8 cellular contexts compared by ENCODE assay signal in genomic region chr6:133951881-133952814, GRCh38. TPM values are rescaled to one million over a fixed set of nuclear protein-coding genes. Genes with fewer than 3 reads are reported as not detected.
A peak's percentile ranks its signal among the peaks of the same experiment; 100 is the strongest.
DNase-seq lines count a peak whose midpoint lies in the region; ATAC-seq and TF ChIP-seq lines count a peak whose summit lies in the region.

No MANE protein-coding gene starts in this region.

- H3K4me1 ChIP-seq in GM23248 (ENCODE audit: insufficient read depth) (peaks cover 23% of the 10 kb centered on the region), Karpas-422 (ENCODE audit: low read length) (peaks cover 39% of the 10 kb centered on the region), heart right ventricle (peaks cover 0 to 37% (median 30%) of the 10 kb centered on the region in 9 donors)

- H3K9me3 ChIP-seq in GM23248 (ENCODE audit: low read depth) (no peaks in the 10 kb centered on the region), Karpas-422 (ENCODE audit: low read length) (no peaks in the 10 kb centered on the region), SU-DHL-6 (ENCODE audit: insufficient read depth, low read length) (no peaks in the 10 kb centered on the region), heart right ventricle (no peaks in the 10 kb centered on the region)

- peak overlapping the region; percentile 94 for H2AFZ ChIP-seq in GM23248
- peak overlapping the region; percentile 98 for H2AFZ ChIP-seq in Karpas-422 (ENCODE audit: low read length)
- peak overlapping the region; percentile 89 for H2AFZ ChIP-seq in SU-DHL-6 (ENCODE audit: low read depth, low read length, severe bottlenecking)

- peaks cover 15% of the 10 kb centered on the region for H3F3A ChIP-seq in GM23248 (ENCODE audit: insufficient read depth)
- H3F3A ChIP-seq in SU-DHL-6 (ENCODE audit: insufficient read depth) = peaks cover 8% of the 10 kb centered on the region; the same call in 1 of the 2 replicates

- peak; percentile 13 for TF ChIP-seq CTCF in SU-DHL-6 (IDR thresholded peaks at IDR 0.05; ENCODE audit: insufficient read depth, low read length, poor library complexity, severe bottlenecking)
- TF ChIP-seq CTCF in heart right ventricle (IDR thresholded peaks at IDR 0.05) = peak; percentile 19 to 62 (median 40)

- H3K36me3 ChIP-seq in GM23248 (ENCODE audit: low read depth) (no peaks in the 10 kb centered on the region), Karpas-422 (ENCODE audit: insufficient read depth, low read length) (no peaks in the 10 kb centered on the region), SU-DHL-6 (ENCODE audit: low read length) (no peaks in the 10 kb centered on the region), heart right ventricle (no peaks in the 10 kb centered on the region)

- H4K20me1 ChIP-seq in GM23248 (ENCODE audit: insufficient read depth) (peaks cover 12% of the 10 kb centered on the region; the same call in 1 of the 2 replicates), Karpas-422 (ENCODE audit: insufficient read depth, low read depth, low read length) (peaks cover 25% of the 10 kb centered on the region; the same call in 1 of the 2 replicates), SU-DHL-6 (ENCODE audit: low read depth, low read length) (peaks cover 25% of the 10 kb centered on the region; the same call in 1 of the 2 replicates)

- H3K9me2 ChIP-seq in GM23248 (ENCODE audit: insufficient read depth) (no peaks in the 10 kb centered on the region), Karpas-422 (replicated peaks; ENCODE audit: insufficient read depth, low read length) (no peaks in the 10 kb centered on the region), SU-DHL-6 (replicated peaks; ENCODE audit: insufficient read depth, low read length) (no peaks in the 10 kb centered on the region)

- peak overlapping the region; percentile 87 for H3K9ac ChIP-seq in GM23248
- peak overlapping the region; percentile 82 for H3K9ac ChIP-seq in Karpas-422 (ENCODE audit: low read length)
- peak overlapping the region; percentile 92 for H3K9ac ChIP-seq in SU-DHL-6 (ENCODE audit: low read length)

- H3K27me3 ChIP-seq in GM23248 (replicated peaks; ENCODE audit: insufficient read depth) (no peaks in the 10 kb centered on the region), Karpas-422 (ENCODE audit: low read length) (no peaks in the 10 kb centered on the region), SU-DHL-6 (ENCODE audit: low read length) (no peaks in the 10 kb centered on the region), heart right ventricle (no peaks in the 10 kb centered on the region)

- in situ Hi-C loops in GM23248 (cut with MboI) = no loop called here

- peak overlapping the region; percentile 86 for H3K27ac ChIP-seq in GM23248
- H3K27ac ChIP-seq in Karpas-422 (ENCODE audit: low read length) = peak overlapping the region; percentile 76
- peak overlapping the region; percentile 84 for H3K27ac ChIP-seq in SU-DHL-6 (ENCODE audit: low read depth, low read length)
- H3K27ac ChIP-seq in heart right ventricle = peak overlapping the region; percentile 82 to 99 (median 96)

- WGBS in GM23248 (ENCODE audit: low coverage in 1 of 2, low lambda C conversion rate in 2 of 2, missing lambda C conversion rate in 2 of 2), 2 experiments = 1 to 2% methylated on average over 46 to 56 of the region's 65 CpGs
- WGBS in heart right ventricle, 2 donors = 0% methylated on average over 60 to 65 of the region's 65 CpGs

- peak overlapping the region; percentile 89 for H3K4me3 ChIP-seq in GM23248
- H3K4me3 ChIP-seq in Karpas-422 (ENCODE audit: low read length) = peak overlapping the region; percentile 89
- peak overlapping the region; percentile 61 for H3K4me3 ChIP-seq in SU-DHL-6 (ENCODE audit: insufficient read depth, low read length, poor library complexity, severe bottlenecking)
- H3K4me3 ChIP-seq in heart right ventricle = peak overlapping the region; percentile 73 to 98 (median 88)

- H3K4me2 ChIP-seq in GM23248 (ENCODE audit: unreplicated experiment) (peak overlapping the region; percentile 100), Karpas-422 (ENCODE audit: low read depth, low read length, poor library complexity, severe bottlenecking) (peak overlapping the region; percentile 99), SU-DHL-6 (ENCODE audit: low read depth, low read length, poor library complexity, severe bottlenecking) (peak overlapping the region; percentile 71)

- DNase-seq in GM04504 (ENCODE audit: low read depth) (peak; percentile 38), GM23248 (peak; percentile 94), Karpas-422 (peak; percentile 90), amniotic stem cell (lab: John Stamatoyannopoulos, UW) (peak; percentile 77), heart right ventricle (peak; percentile 68 to 71), posterior cingulate gyrus (peak; percentile 48 to 93 (median 58)), NCI-H2029 treated with DMSO at 0.1 percent for 48 hours (lab: John Stamatoyannopoulos, UW) (no peak)

- intact Hi-C loops in heart right ventricle (cut with DNase I) (no loop called here), posterior cingulate gyrus (cut with DNase I) (loop anchor here (2.0 kb wide), 1 partner anchor 27 kb away; no protein-coding TSS in a partner anchor)

- peaks cover 40% of the 10 kb centered on the region for H3K79me2 ChIP-seq in GM23248 (ENCODE audit: insufficient read depth)
- peaks cover 42% of the 10 kb centered on the region for H3K79me2 ChIP-seq in Karpas-422 (ENCODE audit: low read length)
- peaks cover 41% of the 10 kb centered on the region for H3K79me2 ChIP-seq in SU-DHL-6 (ENCODE audit: insufficient read depth, low read length)

- ATAC-seq in heart right ventricle = peak; percentile 53 to 79 (median 68)

RNA-seq across cellular contexts. Expression of gene TBPL1, which starts 0.9 kb away (rescaled TPM):
- 40.5 and 42.7 TPM in 2 replicates for total RNA-seq in GM23248 (2014; rRNA removed; shearing (Covaris generic))
- polyA plus RNA-seq in GM23248 (2016; fragmentation: Nextera tagmentation; extraction: Ambion mirVana) = 46.0 and 53.5 TPM in 2 replicates
- total RNA-seq in Karpas-422 (2014; rRNA removed; shearing (Covaris generic); ENCODE audit: low replicate concordance) = 45.6 and 161 TPM in 2 replicates
- total RNA-seq in heart right ventricle = 10 to 100 TPM in 9 of 10 donors, 1 to 10 TPM in 1; 9.0 to 18.1 (median 13.8) TPM
- polyA plus RNA-seq in heart right ventricle = 10 to 100 TPM; 16.7 to 18.9 TPM
